1 cellular context compared by ENCODE assay signal in the genomic region with DNA sequence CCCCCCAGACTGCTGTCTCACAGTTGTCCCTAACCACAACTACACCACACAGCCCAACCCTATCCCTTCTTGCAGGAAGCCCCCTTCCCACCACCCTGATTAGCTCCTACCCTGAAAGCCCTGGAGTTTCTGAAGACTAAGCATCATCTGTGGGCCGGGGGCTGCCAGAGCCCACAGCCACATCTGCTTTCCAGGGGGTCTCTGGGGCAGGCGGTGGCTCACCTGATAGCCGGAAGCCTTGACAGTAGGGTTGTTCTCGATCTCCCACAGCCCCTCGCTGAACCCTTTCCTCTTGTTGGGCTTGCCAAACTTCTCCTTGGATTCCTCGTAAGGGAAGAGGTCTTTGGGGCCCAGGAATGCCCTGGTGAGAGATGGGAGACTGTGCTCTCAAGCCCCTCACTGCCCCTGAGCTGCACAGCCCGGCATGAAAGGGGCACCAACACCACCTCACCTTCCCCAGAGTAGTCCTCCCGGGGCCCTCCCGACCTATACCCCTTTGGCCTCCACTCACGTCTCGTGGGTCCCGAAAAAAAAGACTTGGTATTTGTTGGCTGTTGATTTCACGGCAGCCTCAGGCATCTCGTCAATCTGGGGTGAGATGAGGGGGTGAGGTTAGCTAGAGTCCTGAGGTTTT.
TF ChIP-seq lines count a peak whose summit lies in the region.

No MANE protein-coding gene starts in this region.

TF ChIP-seq in GM23338, 12 proteins besides CTCF, POLR2A, EP300 and RAD21 (continued from another document):
- TF ChIP-seq, protein P1, sequence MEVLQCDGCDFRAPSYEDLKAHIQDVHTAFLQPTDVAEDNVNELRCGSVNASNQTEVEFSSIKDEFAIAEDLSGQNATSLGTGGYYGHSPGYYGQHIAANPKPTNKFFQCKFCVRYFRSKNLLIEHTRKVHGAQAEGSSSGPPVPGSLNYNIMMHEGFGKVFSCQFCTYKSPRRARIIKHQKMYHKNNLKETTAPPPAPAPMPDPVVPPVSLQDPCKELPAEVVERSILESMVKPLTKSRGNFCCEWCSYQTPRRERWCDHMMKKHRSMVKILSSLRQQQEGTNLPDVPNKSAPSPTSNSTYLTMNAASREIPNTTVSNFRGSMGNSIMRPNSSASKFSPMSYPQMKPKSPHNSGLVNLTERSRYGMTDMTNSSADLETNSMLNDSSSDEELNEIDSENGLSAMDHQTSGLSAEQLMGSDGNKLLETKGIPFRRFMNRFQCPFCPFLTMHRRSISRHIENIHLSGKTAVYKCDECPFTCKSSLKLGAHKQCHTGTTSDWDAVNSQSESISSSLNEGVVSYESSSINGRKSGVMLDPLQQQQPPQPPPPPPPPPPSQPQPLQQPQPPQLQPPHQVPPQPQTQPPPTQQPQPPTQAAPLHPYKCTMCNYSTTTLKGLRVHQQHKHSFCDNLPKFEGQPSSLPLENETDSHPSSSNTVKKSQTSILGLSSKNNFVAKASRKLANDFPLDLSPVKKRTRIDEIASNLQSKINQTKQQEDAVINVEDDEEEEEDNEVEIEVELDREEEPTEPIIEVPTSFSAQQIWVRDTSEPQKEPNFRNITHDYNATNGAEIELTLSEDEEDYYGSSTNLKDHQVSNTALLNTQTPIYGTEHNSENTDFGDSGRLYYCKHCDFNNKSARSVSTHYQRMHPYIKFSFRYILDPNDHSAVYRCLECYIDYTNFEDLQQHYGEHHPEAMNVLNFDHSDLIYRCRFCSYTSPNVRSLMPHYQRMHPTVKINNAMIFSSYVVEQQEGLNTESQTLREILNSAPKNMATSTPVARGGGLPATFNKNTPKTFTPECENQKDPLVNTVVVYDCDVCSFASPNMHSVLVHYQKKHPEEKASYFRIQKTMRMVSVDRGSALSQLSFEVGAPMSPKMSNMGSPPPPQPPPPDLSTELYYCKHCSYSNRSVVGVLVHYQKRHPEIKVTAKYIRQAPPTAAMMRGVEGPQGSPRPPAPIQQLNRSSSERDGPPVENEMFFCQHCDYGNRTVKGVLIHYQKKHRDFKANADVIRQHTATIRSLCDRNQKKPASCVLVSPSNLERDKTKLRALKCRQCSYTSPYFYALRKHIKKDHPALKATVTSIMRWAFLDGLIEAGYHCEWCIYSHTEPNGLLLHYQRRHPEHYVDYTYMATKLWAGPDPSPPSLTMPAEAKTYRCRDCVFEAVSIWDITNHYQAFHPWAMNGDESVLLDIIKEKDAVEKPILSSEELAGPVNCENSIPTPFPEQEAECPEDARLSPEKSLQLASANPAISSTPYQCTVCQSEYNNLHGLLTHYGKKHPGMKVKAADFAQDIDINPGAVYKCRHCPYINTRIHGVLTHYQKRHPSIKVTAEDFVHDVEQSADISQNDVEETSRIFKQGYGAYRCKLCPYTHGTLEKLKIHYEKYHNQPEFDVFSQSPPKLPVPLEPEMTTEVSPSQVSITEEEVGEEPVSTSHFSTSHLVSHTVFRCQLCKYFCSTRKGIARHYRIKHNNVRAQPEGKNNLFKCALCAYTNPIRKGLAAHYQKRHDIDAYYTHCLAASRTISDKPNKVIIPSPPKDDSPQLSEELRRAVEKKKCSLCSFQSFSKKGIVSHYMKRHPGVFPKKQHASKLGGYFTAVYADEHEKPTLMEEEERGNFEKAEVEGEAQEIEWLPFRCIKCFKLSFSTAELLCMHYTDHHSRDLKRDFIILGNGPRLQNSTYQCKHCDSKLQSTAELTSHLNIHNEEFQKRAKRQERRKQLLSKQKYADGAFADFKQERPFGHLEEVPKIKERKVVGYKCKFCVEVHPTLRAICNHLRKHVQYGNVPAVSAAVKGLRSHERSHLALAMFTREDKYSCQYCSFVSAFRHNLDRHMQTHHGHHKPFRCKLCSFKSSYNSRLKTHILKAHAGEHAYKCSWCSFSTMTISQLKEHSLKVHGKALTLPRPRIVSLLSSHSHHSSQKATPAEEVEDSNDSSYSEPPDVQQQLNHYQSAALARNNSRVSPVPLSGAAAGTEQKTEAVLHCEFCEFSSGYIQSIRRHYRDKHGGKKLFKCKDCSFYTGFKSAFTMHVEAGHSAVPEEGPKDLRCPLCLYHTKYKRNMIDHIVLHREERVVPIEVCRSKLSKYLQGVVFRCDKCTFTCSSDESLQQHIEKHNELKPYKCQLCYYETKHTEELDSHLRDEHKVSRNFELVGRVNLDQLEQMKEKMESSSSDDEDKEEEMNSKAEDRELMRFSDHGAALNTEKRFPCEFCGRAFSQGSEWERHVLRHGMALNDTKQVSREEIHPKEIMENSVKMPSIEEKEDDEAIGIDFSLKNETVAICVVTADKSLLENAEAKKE (CRISPR knock-in tag; IDR thresholded peaks at IDR 0.05), result no peak
- TF ChIP-seq EZH2phosphoT487 (IDR thresholded peaks at IDR 0.05; ENCODE audit: unreplicated experiment) (no peak), JUNB (IDR thresholded peaks at IDR 0.05; ENCODE audit: unreplicated experiment) (no peak), ZNF114 (CRISPR knock-in tag; IDR thresholded peaks at IDR 0.05) (no peak), EZH2 (IDR thresholded peaks at IDR 0.05; ENCODE audit: low read depth, unreplicated experiment) (no peak), ZNF331 (CRISPR knock-in tag; IDR thresholded peaks at IDR 0.05; ENCODE audit: low read depth) (no peak)
- TF ChIP-seq, protein P2, sequence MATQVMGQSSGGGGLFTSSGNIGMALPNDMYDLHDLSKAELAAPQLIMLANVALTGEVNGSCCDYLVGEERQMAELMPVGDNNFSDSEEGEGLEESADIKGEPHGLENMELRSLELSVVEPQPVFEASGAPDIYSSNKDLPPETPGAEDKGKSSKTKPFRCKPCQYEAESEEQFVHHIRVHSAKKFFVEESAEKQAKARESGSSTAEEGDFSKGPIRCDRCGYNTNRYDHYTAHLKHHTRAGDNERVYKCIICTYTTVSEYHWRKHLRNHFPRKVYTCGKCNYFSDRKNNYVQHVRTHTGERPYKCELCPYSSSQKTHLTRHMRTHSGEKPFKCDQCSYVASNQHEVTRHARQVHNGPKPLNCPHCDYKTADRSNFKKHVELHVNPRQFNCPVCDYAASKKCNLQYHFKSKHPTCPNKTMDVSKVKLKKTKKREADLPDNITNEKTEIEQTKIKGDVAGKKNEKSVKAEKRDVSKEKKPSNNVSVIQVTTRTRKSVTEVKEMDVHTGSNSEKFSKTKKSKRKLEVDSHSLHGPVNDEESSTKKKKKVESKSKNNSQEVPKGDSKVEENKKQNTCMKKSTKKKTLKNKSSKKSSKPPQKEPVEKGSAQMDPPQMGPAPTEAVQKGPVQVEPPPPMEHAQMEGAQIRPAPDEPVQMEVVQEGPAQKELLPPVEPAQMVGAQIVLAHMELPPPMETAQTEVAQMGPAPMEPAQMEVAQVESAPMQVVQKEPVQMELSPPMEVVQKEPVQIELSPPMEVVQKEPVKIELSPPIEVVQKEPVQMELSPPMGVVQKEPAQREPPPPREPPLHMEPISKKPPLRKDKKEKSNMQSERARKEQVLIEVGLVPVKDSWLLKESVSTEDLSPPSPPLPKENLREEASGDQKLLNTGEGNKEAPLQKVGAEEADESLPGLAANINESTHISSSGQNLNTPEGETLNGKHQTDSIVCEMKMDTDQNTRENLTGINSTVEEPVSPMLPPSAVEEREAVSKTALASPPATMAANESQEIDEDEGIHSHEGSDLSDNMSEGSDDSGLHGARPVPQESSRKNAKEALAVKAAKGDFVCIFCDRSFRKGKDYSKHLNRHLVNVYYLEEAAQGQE (IDR thresholded peaks at IDR 0.05; ENCODE audit: unreplicated experiment), result no peak
TF ChIP-seq in GM23338: peak in this region for 0.
